In the genomic region with DNA sequence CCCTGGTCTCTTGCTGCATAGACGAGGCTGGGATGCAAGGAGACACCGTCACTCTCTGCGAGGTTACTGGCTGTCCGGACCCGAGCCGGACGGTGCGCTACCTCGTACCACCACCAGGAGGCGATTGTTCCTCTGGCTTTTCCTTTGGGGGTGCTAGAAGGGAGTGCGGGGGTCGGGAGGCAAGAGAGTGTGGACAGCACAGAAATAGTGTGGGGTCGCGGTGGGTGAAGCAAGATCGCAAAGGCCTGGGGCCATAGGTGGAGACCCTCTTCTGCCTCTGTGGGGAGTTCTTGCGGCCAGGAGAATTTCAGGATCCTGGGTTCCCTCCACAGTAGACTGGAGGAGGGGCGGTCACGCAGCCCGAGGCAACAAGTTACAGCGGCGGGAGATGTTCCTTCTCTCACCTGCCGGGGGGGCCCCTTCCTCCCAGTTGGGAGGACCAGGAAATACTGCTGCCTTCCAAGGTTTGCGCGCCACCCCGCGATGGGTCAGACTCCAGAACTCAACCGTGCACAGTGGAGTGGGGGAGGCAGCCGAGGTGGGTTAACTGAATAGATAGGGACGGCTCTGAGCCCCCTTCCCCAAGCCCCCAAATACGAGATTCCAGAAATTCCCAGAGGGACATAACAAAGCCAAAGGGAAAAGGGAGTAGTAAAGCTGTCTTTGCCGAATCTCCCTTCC, we compare ENCODE assay signal across 1 cellular context.
A peak's percentile ranks its signal among the peaks of the same experiment; 100 is the strongest.
TF ChIP-seq lines count a peak whose summit lies in the region.

No MANE protein-coding gene starts in this region.

TF ChIP-seq in IMR-90, 13 proteins besides CTCF, POLR2A, EP300 and RAD21:
- TF ChIP-seq FOS (IDR thresholded peaks at IDR 0.05; ENCODE audit: low read depth, low read length) (no peak), SMC3 (IDR thresholded peaks at IDR 0.05; ENCODE audit: low read depth, low read length) (peak; percentile 60)
